ENCODE assay signal across 14 cellular contexts in genomic region chr20:10508060-10508459, GRCh38.
DNase-seq lines count a peak whose midpoint lies in the region; TF ChIP-seq lines count a peak whose summit lies in the region.
"Had no signal": no experiment of that assay in that cellular context is flagged by ENCODE, and none has a peak within 500 bp of the region (broad histone marks: within the 10 kb centered on the region; RNA-seq: fewer than 3 reads in every experiment).

No MANE protein-coding gene starts in this region.

- H3K36me3 Mint-ChIP-seq in Calu3 (ENCODE audit: insufficient read depth, unreplicated experiment) = peaks cover 5% of the 10 kb centered on the region
- H3K36me3 Mint-ChIP-seq: natural killer cell had no signal

- H3K27me3 ChIP-seq in muscle layer of colon (ENCODE audit: control insufficient read depth in 1 of 2, insufficient read depth in 2 of 2, low read length in 2 of 2) = no peaks in the 10 kb centered on the region
- no peaks in the 10 kb centered on the region for H3K27me3 ChIP-seq in uterus

- DNase-seq in DMS 273 (lab: John Stamatoyannopoulos, UW; ENCODE audit: unreplicated experiment) (peak; percentile 15), DMS 273 treated with DMSO at 0.1 percent for 48 hours (lab: John Stamatoyannopoulos, UW) (no peak), coronary artery (ENCODE audit: low spot score) (no peak), uterus (peak in 1 of 2 donors; percentile 39), GM19238 (ENCODE audit: insufficient read length, low spot score) (no peak), cerebellum (ENCODE audit: low spot score) (no peak), Calu3 (no peak)
- DNase-seq: DMS53, natural killer cell, NCI-H1694 treated with DMSO at 0.1 percent for 48 hours had no signal

- TF ChIP-seq CTCF in coronary artery (IDR thresholded peaks at IDR 0.05) (no peak), uterus (IDR thresholded peaks at IDR 0.05) (no peak), Calu3 (IDR thresholded peaks at IDR 0.05; ENCODE audit: unreplicated experiment) (no peak)

- H3K27me3 Mint-ChIP-seq in Calu3 (ENCODE audit: unreplicated experiment) = no peaks in the 10 kb centered on the region
- H3K27me3 Mint-ChIP-seq: activated naive CD8-positive, alpha-beta T cell had no signal

- no peaks in the 10 kb centered on the region for H3K4me1 Mint-ChIP-seq in Calu3 (ENCODE audit: low read depth, unreplicated experiment)

- peak overlapping the region; percentile 23 for H3K4me3 ChIP-seq in coronary artery
- H3K4me3 ChIP-seq in muscle layer of colon (ENCODE audit: low read depth in 1 of 2, low read length in 2 of 2) = no peak overlapping the region
- no peak overlapping the region for H3K4me3 ChIP-seq in uterus

- BruUV-seq in Calu3 (replicated peaks; lab: Mats Ljungman, UMichigan) = no TSS peak

- no peak overlapping the region for H3K9ac ChIP-seq in muscle layer of colon (ENCODE audit: low read length)

- H3K9me3 Mint-ChIP-seq in Calu3 (ENCODE audit: low read depth, unreplicated experiment) = no peaks in the 10 kb centered on the region
- H3K9me3 Mint-ChIP-seq: natural killer cell; T-helper 2 cell treated with Interferon-gamma antibody and Interleukin-4, amounts not matched to agents 5 μg/mL and 100 μg/mL, for 36 hours had no signal

- intact Hi-C loops in uterus (cut with DNase I; ENCODE audit: low total_unique reads) (no loop called here), Calu3 (cut with micrococcal nuclease; ENCODE audit: unreplicated experiment) (no loop called here)

- H3K27ac ChIP-seq in coronary artery (peak overlapping the region; percentile 43 to 84), muscle layer of colon (ENCODE audit: low read depth, low read length) (peak overlapping the region; percentile 88), uterus (peak overlapping the region; percentile 80 to 89)
- H3K27ac ChIP-seq: 22Rv1 had no signal

- no peaks in the 10 kb centered on the region for H3K36me3 ChIP-seq in muscle layer of colon (ENCODE audit: insufficient read depth, low read length)
- H3K36me3 ChIP-seq in uterus = no peaks in the 10 kb centered on the region

- H3K9me3 ChIP-seq in muscle layer of colon (ENCODE audit: low read length) (no peaks in the 10 kb centered on the region), uterus (no peaks in the 10 kb centered on the region)

- no peak for TF ChIP-seq POLR2A in uterus (IDR thresholded peaks at IDR 0.05)

- H3K4me1 ChIP-seq in muscle layer of colon (ENCODE audit: insufficient read depth, low read length) = peaks cover 68% of the 10 kb centered on the region
- peaks cover 12 to 24% of the 10 kb centered on the region in 2 donors for H3K4me1 ChIP-seq in uterus

- no peak overlapping the region for H3K4me3 Mint-ChIP-seq in Calu3 (ENCODE audit: low read depth, unreplicated experiment)
- H3K4me3 Mint-ChIP-seq: activated naive CD8-positive, alpha-beta T cell; natural killer cell; T-helper 2 cell treated with Interferon-gamma antibody and Interleukin-4, amounts not matched to agents 5 μg/mL and 100 μg/mL, for 36 hours had no signal

- H3K27ac Mint-ChIP-seq in Calu3 (ENCODE audit: unreplicated experiment) = no peak overlapping the region
- H3K27ac Mint-ChIP-seq: activated naive CD8-positive, alpha-beta T cell; T-helper 2 cell treated with Interferon-gamma antibody and Interleukin-4, amounts not matched to agents 5 μg/mL and 100 μg/mL, for 36 hours had no signal

- CTCF ChIA-PET in Calu3 (lab: Charles Lee) = no interaction called here
